ENCODE assay signal across 15 cellular contexts in genomic region chr3:15711281-15711680, GRCh38.
DNase-seq lines count a peak whose midpoint lies in the region; ATAC-seq and TF ChIP-seq lines count a peak whose summit lies in the region.
"Had no signal": no experiment of that assay in that cellular context is flagged by ENCODE, and none has a peak within 500 bp of the region (broad histone marks: within the 10 kb centered on the region; RNA-seq: fewer than 3 reads in every experiment).

No MANE protein-coding gene starts in this region.

- H3K9me3 ChIP-seq in Karpas-422 (ENCODE audit: low read length) (no peaks in the 10 kb centered on the region), left ventricle myocardium inferior (replicated peaks) (no peaks in the 10 kb centered on the region)
- H3K9me3 ChIP-seq: BLaER1 had no signal

- no peak overlapping the region for H3K4me2 ChIP-seq in Karpas-422 (ENCODE audit: low read depth, low read length, poor library complexity, severe bottlenecking)
- H3K4me2 ChIP-seq: BLaER1 had no signal

- H2AFZ ChIP-seq in Karpas-422 (ENCODE audit: low read length), result no peak overlapping the region

- H3K4me1 Mint-ChIP-seq in T-helper 2 cell treated with Interferon-gamma antibody and Interleukin-4, amounts not matched to agents 5 μg/mL and 100 μg/mL, for 36 hours (ENCODE audit: low read depth), result peaks cover 2% of the 10 kb centered on the region
- H3K4me1 Mint-ChIP-seq in activated T-helper 17 cell treated with anti-CD3 and anti-CD28 coated beads, Interleukin-2, amount 50 U/mL, for 72 hours, result no peaks in the 10 kb centered on the region
- peaks cover 17% of the 10 kb centered on the region for H3K4me1 Mint-ChIP-seq in osteocyte (ENCODE audit: unreplicated experiment)
- H3K4me1 Mint-ChIP-seq: CD8-positive, alpha-beta memory T cell; H9 had no signal

- TF ChIP-seq CTCF in osteocyte (IDR thresholded peaks at IDR 0.05) (no peak), left ventricle myocardium inferior (IDR thresholded peaks at IDR 0.05; ENCODE audit: borderline replicate concordance) (no peak)

- H3K27me3 Mint-ChIP-seq in T-helper 2 cell treated with Interferon-gamma antibody and Interleukin-4, amounts not matched to agents 5 μg/mL and 100 μg/mL, for 36 hours (ENCODE audit: low read depth), result no peaks in the 10 kb centered on the region
- H3K27me3 Mint-ChIP-seq in activated T-helper 17 cell treated with anti-CD3 and anti-CD28 coated beads, Interleukin-2, amount 50 U/mL, for 72 hours, result no peaks in the 10 kb centered on the region
- no peaks in the 10 kb centered on the region for H3K27me3 Mint-ChIP-seq in osteocyte (ENCODE audit: unreplicated experiment)
- H3K27me3 Mint-ChIP-seq: CD8-positive, alpha-beta memory T cell had no signal

- H3K27me3 ChIP-seq in Karpas-422 (ENCODE audit: low read length), result no peaks in the 10 kb centered on the region
- H3K27me3 ChIP-seq in left ventricle myocardium inferior (ENCODE audit: low read depth), result no peaks in the 10 kb centered on the region
- H3K27me3 ChIP-seq: BLaER1 had no signal

- H3K9me2 ChIP-seq in Karpas-422 (replicated peaks; ENCODE audit: insufficient read depth, low read length), result no peaks in the 10 kb centered on the region

- H3K27ac ChIP-seq in Karpas-422 (ENCODE audit: low read length) (peak overlapping the region; percentile 50), left ventricle myocardium inferior (replicated peaks) (no peak overlapping the region)
- H3K27ac ChIP-seq: BLaER1 had no signal

- peaks cover 23% of the 10 kb centered on the region for H3K79me2 ChIP-seq in Karpas-422 (ENCODE audit: low read length)

- H3K9me3 Mint-ChIP-seq in T-helper 2 cell treated with Interferon-gamma antibody and Interleukin-4, amounts not matched to agents 5 μg/mL and 100 μg/mL, for 36 hours, result peaks cover 7% of the 10 kb centered on the region
- no peaks in the 10 kb centered on the region for H3K9me3 Mint-ChIP-seq in activated T-helper 17 cell treated with anti-CD3 and anti-CD28 coated beads, Interleukin-2, amount 50 U/mL, for 72 hours
- H3K9me3 Mint-ChIP-seq in osteocyte (ENCODE audit: unreplicated experiment), result no peaks in the 10 kb centered on the region
- H3K9me3 Mint-ChIP-seq: H9 had no signal

- peaks cover 53% of the 10 kb centered on the region for H3K36me3 Mint-ChIP-seq in T-helper 2 cell treated with Interferon-gamma antibody and Interleukin-4, amounts not matched to agents 5 μg/mL and 100 μg/mL, for 36 hours (ENCODE audit: low read depth)
- peaks cover 80% of the 10 kb centered on the region for H3K36me3 Mint-ChIP-seq in activated T-helper 17 cell treated with anti-CD3 and anti-CD28 coated beads, Interleukin-2, amount 50 U/mL, for 72 hours (ENCODE audit: low read depth)
- H3K36me3 Mint-ChIP-seq in osteocyte (ENCODE audit: unreplicated experiment), result peaks cover 54% of the 10 kb centered on the region

- no peak overlapping the region for H3K9ac ChIP-seq in Karpas-422 (ENCODE audit: low read length)
- H3K9ac ChIP-seq: BLaER1 had no signal

- peak overlapping the region; percentile 8 for H3K27ac Mint-ChIP-seq in T-helper 2 cell treated with Interferon-gamma antibody and Interleukin-4, amounts not matched to agents 5 μg/mL and 100 μg/mL, for 36 hours
- H3K27ac Mint-ChIP-seq in activated T-helper 17 cell treated with anti-CD3 and anti-CD28 coated beads, Interleukin-2, amount 50 U/mL, for 72 hours, result peak overlapping the region; percentile 52
- peak overlapping the region; percentile 28 for H3K27ac Mint-ChIP-seq in osteocyte (ENCODE audit: unreplicated experiment)
- H3K27ac Mint-ChIP-seq: CD8-positive, alpha-beta memory T cell; H9 had no signal

- H3K4me1 ChIP-seq in Karpas-422 (ENCODE audit: low read length) (peaks cover 18% of the 10 kb centered on the region), left ventricle myocardium inferior (peaks cover 5% of the 10 kb centered on the region)
- H3K4me1 ChIP-seq: BLaER1 had no signal

- peaks cover 55% of the 10 kb centered on the region for H3K36me3 ChIP-seq in Karpas-422 (ENCODE audit: insufficient read depth, low read length)
- H3K36me3 ChIP-seq in left ventricle myocardium inferior, result peaks cover 47% of the 10 kb centered on the region

- H4K20me1 ChIP-seq in Karpas-422 (ENCODE audit: insufficient read depth, low read depth, low read length), result no peaks in the 10 kb centered on the region

- DNase-seq in T-helper 2 cell treated with Interferon-gamma antibody and Interleukin-4, amounts not matched to agents 5 μg/mL and 100 μg/mL, for 36 hours (ENCODE audit: low spot score), result no peak
- DNase-seq in T-helper 2 cell (no peak), Karpas-422 (no peak), osteocyte (ENCODE audit: extremely low spot score, unreplicated experiment) (no peak), left colon (no peak), left ventricle myocardium inferior (no peak)
- DNase-seq: 8988T; AML-193; CD8-positive, alpha-beta memory T cell; DMS53; GOT3; H9 had no signal

- H3K4me3 Mint-ChIP-seq in T-helper 2 cell treated with Interferon-gamma antibody and Interleukin-4, amounts not matched to agents 5 μg/mL and 100 μg/mL, for 36 hours, result no peak overlapping the region
- no peak overlapping the region for H3K4me3 Mint-ChIP-seq in activated T-helper 17 cell treated with anti-CD3 and anti-CD28 coated beads, Interleukin-2, amount 50 U/mL, for 72 hours
- no peak overlapping the region for H3K4me3 Mint-ChIP-seq in osteocyte (ENCODE audit: unreplicated experiment)
- H3K4me3 Mint-ChIP-seq: CD8-positive, alpha-beta memory T cell; H9 had no signal

- ATAC-seq in activated T-helper 17 cell treated with anti-CD3 and anti-CD28 coated beads, Interleukin-2, amount 50 U/mL, for 72 hours (replicated peaks), result no peak
- ATAC-seq in left colon, result no peak
- ATAC-seq: HepG2 had no signal

- no peak overlapping the region for H3K4me3 ChIP-seq in Karpas-422 (ENCODE audit: low read length)
- H3K4me3 ChIP-seq in left ventricle myocardium inferior, result no peak overlapping the region
- H3K4me3 ChIP-seq: BLaER1 had no signal

- intact Hi-C loops in left colon (cut with DNase I, micrococcal nuclease), result no loop called here
- intact Hi-C loops in left ventricle myocardium inferior (cut with micrococcal nuclease), result no loop called here
